In the genomic region with DNA sequence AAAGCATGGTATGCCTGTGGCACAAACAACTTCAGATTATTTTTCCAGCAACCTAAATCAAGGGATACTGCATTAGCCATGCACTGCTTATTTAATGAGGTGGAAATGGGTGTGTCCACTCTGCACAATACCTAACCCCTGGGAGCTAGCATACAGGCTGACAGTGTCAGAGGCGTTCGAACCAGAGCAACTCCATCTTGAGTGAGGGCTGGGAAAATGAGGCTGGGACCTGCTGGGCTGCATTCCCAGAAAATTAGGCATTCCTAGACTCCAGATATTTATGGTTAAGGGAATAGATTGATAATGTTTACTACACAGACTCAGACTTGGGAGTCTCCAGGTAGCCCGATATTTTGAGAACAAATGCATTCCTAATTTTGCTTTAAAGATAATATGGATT, we compare ENCODE assay signal across 25 cellular contexts. TPM values are rescaled to one million over a fixed set of nuclear protein-coding genes. Genes with fewer than 3 reads are reported as not detected.
"Had no signal": no experiment of that assay in that cellular context is flagged by ENCODE, and none has a peak within 500 bp of the region (broad histone marks: within the 10 kb centered on the region; RNA-seq: fewer than 3 reads in every experiment).

No MANE protein-coding gene starts in this region.

- H3K4me3 ChIP-seq: left lung, lower lobe of right lung, right atrium auricular region, sigmoid colon, skin epidermis, stomach, thyroid gland, upper lobe of right lung, vagina had no signal

- H3K27me3 ChIP-seq: foreskin keratinocyte, left lung, right atrium auricular region, sigmoid colon, stomach, thyroid gland, upper lobe of right lung, vagina had no signal

- H3K4me3 Mint-ChIP-seq: endodermal cell, memory B cell, mesothelial cell of epicardium, natural killer cell, neural crest cell had no signal

- H3K27ac Mint-ChIP-seq: memory B cell, mesothelial cell of epicardium, natural killer cell had no signal

- H3K9me3 Mint-ChIP-seq: endodermal cell, mesothelial cell of epicardium, natural killer cell had no signal

- H3K4me1 Mint-ChIP-seq: memory B cell, natural killer cell had no signal

- DNase-seq: dermis blood vessel endothelial cell; effector CD4-positive, alpha-beta T cell; erythroblast; foreskin keratinocyte; kidney glomerular epithelial cell; left lung; lower lobe of right lung; natural killer cell; posterior cingulate gyrus; sigmoid colon; stimulated activated CD4-positive, alpha-beta T cell treated with anti-CD3 and anti-CD28 coated beads, Interleukin-2, amount 100 ng/mL, for 24 hours; stimulated activated CD4-positive, alpha-beta T cell treated with anti-CD3 and anti-CD28 coated beads, Interleukin-4, amount 100 ng/mL, for 4 hours; stimulated activated naive CD4-positive, alpha-beta T cell; stomach; thyroid gland; upper lobe of right lung had no signal

- H3K36me3 ChIP-seq: left lung, lower lobe of right lung, right atrium auricular region, sigmoid colon, stomach, thyroid gland, upper lobe of right lung, vagina had no signal

- ATAC-seq: foreskin keratinocyte, left lung, lower lobe of right lung, natural killer cell, upper lobe of right lung had no signal

- H3K9me3 ChIP-seq: left lung, lower lobe of right lung, right atrium auricular region, sigmoid colon, stomach, thyroid gland, upper lobe of right lung, vagina had no signal

- H3K36me3 Mint-ChIP-seq: mesothelial cell of epicardium, natural killer cell had no signal

- H3K27ac ChIP-seq: foreskin keratinocyte, left lung, lower lobe of right lung, sigmoid colon, skin epidermis, thyroid gland, upper lobe of right lung, vagina had no signal

RNA-seq across cellular contexts. Expression of a gene that starts 2.8 kb away (rescaled TPM):
- total RNA-seq: endothelial cell of umbilical vein, natural killer cell, neural crest cell, pulmonary artery endothelial cell had no signal
- polyA plus RNA-seq: endothelial cell of umbilical vein had no signal
